ENCODE assay signal across 11 cellular contexts in the genomic region with DNA sequence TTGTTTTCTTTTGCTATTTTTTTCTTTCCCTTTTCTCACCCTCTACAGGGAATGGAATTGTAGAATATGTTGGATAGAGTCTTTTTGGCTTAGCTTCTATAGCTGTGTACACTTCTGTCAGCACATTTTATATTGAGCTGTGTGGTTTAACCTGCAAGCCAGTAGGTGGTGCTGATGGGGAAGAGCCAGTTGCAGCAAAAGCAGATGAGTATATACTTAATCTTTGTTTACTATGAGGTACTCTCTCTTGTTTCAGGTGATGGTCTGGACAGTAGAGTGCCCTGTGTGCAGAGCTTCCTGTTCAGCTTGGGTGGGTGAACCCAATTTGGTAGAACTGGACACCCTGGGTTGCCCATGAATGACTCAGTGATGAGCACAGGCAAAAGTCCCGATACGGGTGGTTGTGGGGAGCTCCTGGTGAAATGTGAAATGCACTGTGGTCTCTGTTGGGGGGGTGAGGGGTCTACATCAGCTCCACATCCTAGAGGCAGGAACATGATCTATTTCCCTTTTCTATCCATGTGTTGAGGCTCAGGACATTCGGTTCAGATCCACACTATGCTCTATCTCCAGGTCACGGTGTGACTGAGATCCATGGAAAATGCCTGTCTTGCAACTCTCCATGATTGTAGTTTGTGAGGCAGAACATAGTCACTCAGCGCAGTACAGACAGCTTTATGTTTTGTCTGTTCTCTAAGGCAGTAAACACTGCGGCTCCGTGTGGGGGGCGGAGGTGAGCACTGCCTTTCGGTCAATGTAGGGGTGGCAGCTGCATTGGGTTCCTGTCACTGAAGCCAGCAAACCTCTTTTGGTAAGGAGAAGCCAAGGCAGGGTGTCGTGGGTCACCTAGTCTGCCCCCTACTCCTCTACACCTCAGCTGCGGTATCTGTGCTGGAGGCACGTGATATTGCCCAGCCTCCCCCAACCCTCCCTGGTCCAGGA.
DNase-seq lines count a peak whose midpoint lies in the region; ATAC-seq and TF ChIP-seq lines count a peak whose summit lies in the region.
"Had no signal": no experiment of that assay in that cellular context is flagged by ENCODE, and none has a peak within 500 bp of the region (broad histone marks: within the 10 kb centered on the region; RNA-seq: fewer than 3 reads in every experiment).

No MANE protein-coding gene starts in this region.

- no peaks in the 10 kb centered on the region for H3K36me3 ChIP-seq in Panc1 (ENCODE audit: control insufficient read depth, insufficient read depth, low read length)
- H3K36me3 ChIP-seq in naive thymus-derived CD4-positive, alpha-beta T cell (ENCODE audit: control insufficient read depth in 2 of 3, insufficient read depth in 3 of 3, low read length in 3 of 3): no peaks in the 10 kb centered on the region
- H3K36me3 ChIP-seq: thoracic aorta had no signal

- peak; percentile 77 for TF ChIP-seq CTCF in 22Rv1 (IDR thresholded peaks at IDR 0.05)
- peak; percentile 19 for TF ChIP-seq CTCF in GM12873 (IDR thresholded peaks at IDR 0.05; ENCODE audit: insufficient read depth, low read depth, low read length, missing control alignments)
- peak; percentile 27; the same call in 1 of the 2 replicates for TF ChIP-seq CTCF in Panc1 (IDR thresholded peaks at IDR 0.05)
- TF ChIP-seq CTCF in fibroblast of pulmonary artery (IDR thresholded peaks at IDR 0.05; ENCODE audit: low read length, missing control alignments): peak; percentile 35

- CTCF ChIA-PET in Panc1 (lab: Charles Lee): no interaction called here
- CTCF ChIA-PET in naive thymus-derived CD4-positive, alpha-beta T cell (lab: Charles Lee): no interaction called here

- ATAC-seq in Panc1: no peak
- ATAC-seq in GM18867 (IDR thresholded peaks at IDR 0.05; ENCODE audit: unreplicated experiment): no peak
- ATAC-seq in naive thymus-derived CD4-positive, alpha-beta T cell: no peak
- ATAC-seq: activated CD8-positive, alpha-beta memory T cell treated with anti-CD3 and anti-CD28 coated beads, Interleukin-2, amount 10 ng/mL, durations not matched to agents 7 days and 5 days had no signal

- peaks cover 2 to 34% (median 8%) of the 10 kb centered on the region in 11 donors for H3K9me3 Mint-ChIP-seq in naive thymus-derived CD4-positive, alpha-beta T cell

- intact Hi-C loops in Panc1 (cut with micrococcal nuclease; ENCODE audit: unreplicated experiment): no loop called here
- intact Hi-C loops in naive thymus-derived CD4-positive, alpha-beta T cell (cut with micrococcal nuclease): no loop called here

- POLR2A ChIA-PET in Panc1 (lab: Charles Lee): no interaction called here
- POLR2A ChIA-PET in naive thymus-derived CD4-positive, alpha-beta T cell (lab: Charles Lee): no interaction called here

- H3K27me3 ChIP-seq in Panc1 (ENCODE audit: control insufficient read depth, insufficient read depth, low read length): no peaks in the 10 kb centered on the region
- no peaks in the 10 kb centered on the region for H3K27me3 ChIP-seq in naive thymus-derived CD4-positive, alpha-beta T cell (ENCODE audit: control insufficient read depth in 2 of 2, insufficient read depth in 2 of 2, low read length in 2 of 2)

- in situ Hi-C loops in Panc1 (cut with HindIII; ENCODE audit: low pct_unique_long_range_greater_than_20kb, low sequenced_read_pairs): no loop called here

- no peaks in the 10 kb centered on the region for H3K4me1 ChIP-seq in Panc1 (ENCODE audit: control insufficient read depth, insufficient read depth, low read length)
- H3K4me1 ChIP-seq in naive thymus-derived CD4-positive, alpha-beta T cell (ENCODE audit: control insufficient read depth in 2 of 2, insufficient read depth in 2 of 2, low read length in 2 of 2): no peaks in the 10 kb centered on the region

- no peak overlapping the region for H3K4me3 Mint-ChIP-seq in naive thymus-derived CD4-positive, alpha-beta T cell
- H3K4me3 Mint-ChIP-seq: activated CD8-positive, alpha-beta memory T cell treated with anti-CD3 and anti-CD28 coated beads, Interleukin-2, amount 10 ng/mL, durations not matched to agents 7 days and 5 days had no signal

- peaks cover 0 to 4% (median 0%) of the 10 kb centered on the region in 5 donors for H3K36me3 Mint-ChIP-seq in naive thymus-derived CD4-positive, alpha-beta T cell
- H3K36me3 Mint-ChIP-seq: activated CD8-positive, alpha-beta memory T cell treated with anti-CD3 and anti-CD28 coated beads, Interleukin-2, amount 10 ng/mL, durations not matched to agents 7 days and 5 days had no signal

- no peak overlapping the region for H3K27ac Mint-ChIP-seq in naive thymus-derived CD4-positive, alpha-beta T cell
- H3K27ac Mint-ChIP-seq: activated CD8-positive, alpha-beta memory T cell treated with anti-CD3 and anti-CD28 coated beads, Interleukin-2, amount 10 ng/mL, durations not matched to agents 7 days and 5 days had no signal

- no peaks in the 10 kb centered on the region for H3K4me1 Mint-ChIP-seq in naive thymus-derived CD4-positive, alpha-beta T cell
- H3K4me1 Mint-ChIP-seq: activated CD8-positive, alpha-beta memory T cell treated with anti-CD3 and anti-CD28 coated beads, Interleukin-2, amount 10 ng/mL, durations not matched to agents 7 days and 5 days had no signal

- H3K27ac ChIP-seq in 22Rv1 (no peak overlapping the region), Panc1 (ENCODE audit: low read length) (no peak overlapping the region)
- no peak overlapping the region for H3K27ac ChIP-seq in naive thymus-derived CD4-positive, alpha-beta T cell (ENCODE audit: low read depth, low read length)
- H3K27ac ChIP-seq: thoracic aorta had no signal

- BruUV-seq in Panc1 (replicated peaks; lab: Mats Ljungman, UMichigan): no TSS peak

- no peak for DNase-seq in Panc1 (ENCODE audit: low read depth, low spot score)
- peak; percentile 17 for DNase-seq in fibroblast of pulmonary artery (ENCODE audit: low read depth)
- DNase-seq in occipital lobe (lab: John Stamatoyannopoulos, UW): no peak
- no peak for DNase-seq in stimulated activated CD4-positive, alpha-beta T cell treated with anti-CD3 and anti-CD28 coated beads, Interleukin-1b, Interleukin-23, amount 100 ng/mL, for 48 hours
- DNase-seq in naive thymus-derived CD4-positive, alpha-beta T cell: no peak
- DNase-seq: activated CD8-positive, alpha-beta memory T cell treated with anti-CD3 and anti-CD28 coated beads, Interleukin-2, amount 10 ng/mL, durations not matched to agents 7 days and 5 days; NCI-H146 had no signal

- H3K4me3 ChIP-seq in Panc1 (ENCODE audit: low read depth in 2 of 2, low read length in 2 of 2) (no peak overlapping the region), fibroblast of pulmonary artery (replicated peaks; ENCODE audit: low read depth, low read length) (no peak overlapping the region)
- H3K4me3 ChIP-seq in naive thymus-derived CD4-positive, alpha-beta T cell (ENCODE audit: low read length): no peak overlapping the region
- H3K4me3 ChIP-seq: thoracic aorta had no signal

- no peaks in the 10 kb centered on the region for H3K9me3 ChIP-seq in Panc1 (ENCODE audit: control insufficient read depth, insufficient read depth, low read depth, low read length)
- H3K9me3 ChIP-seq in naive thymus-derived CD4-positive, alpha-beta T cell (ENCODE audit: control insufficient read depth in 2 of 3, low read length in 3 of 3): no peaks in the 10 kb centered on the region
- H3K9me3 ChIP-seq: thoracic aorta had no signal

- no peaks in the 10 kb centered on the region for H3K27me3 Mint-ChIP-seq in naive thymus-derived CD4-positive, alpha-beta T cell
- H3K27me3 Mint-ChIP-seq: activated CD8-positive, alpha-beta memory T cell treated with anti-CD3 and anti-CD28 coated beads, Interleukin-2, amount 10 ng/mL, durations not matched to agents 7 days and 5 days had no signal

Comparison
In these comparisons a context has a peak if more than half of its experiments do, and no peak if none do; other contexts are left out.
1. CTCF ChIP-seq: peak in every context shown above with its lines; median percentile 77 in 22Rv1; 35 in fibroblast of pulmonary artery; 27 in Panc1; 19 in GM12873.